In genomic region chr2:178510388-178510787, GRCh38 we compare ENCODE assay signal across 25 cellular contexts.
"Had no signal": no experiment of that assay in that cellular context is flagged by ENCODE, and none has a peak within 500 bp of the region (broad histone marks: within the 10 kb centered on the region; RNA-seq: fewer than 3 reads in every experiment).

No MANE protein-coding gene starts in this region.

- H3K36me3 ChIP-seq: ovary, thyroid gland, vagina had no signal

- DNase-seq: naive thymus-derived CD4-positive, alpha-beta T cell; natural killer cell; occipital lobe; ovary; posterior cingulate gyrus; psoas muscle; right lobe of liver; sigmoid colon; small intestine; stimulated activated CD4-positive, alpha-beta T cell treated with anti-CD3 and anti-CD28 coated beads, Interleukin-15, amount 100 ng/mL, for 24 hours; stimulated activated CD4-positive, alpha-beta T cell treated with anti-CD3 and anti-CD28 coated beads, Interleukin-2, amount 100 ng/mL, for 24 hours; stimulated activated CD4-positive, alpha-beta T cell treated with anti-CD3 and anti-CD28 coated beads, Interleukin-2, amount 100 ng/mL, for 48 hours; stimulated activated CD4-positive, alpha-beta T cell treated with anti-CD3 and anti-CD28 coated beads, Interleukin-4, amount 100 ng/mL, for 24 hours; stimulated activated naive B cell treated with anti-CD40 and anti-IgM and Interleukin-4, amounts not matched to agents 10 μg/mL and 1 μg/mL and 100 μg/mL, for 72 hours; stimulated activated naive CD4-positive, alpha-beta T cell treated with Interleukin-2 at 50 U/mL for 16 hours; stomach; thyroid gland; trophoblast cell; upper lobe of left lung had no signal

- H3K9me3 ChIP-seq: ovary, psoas muscle, right lobe of liver, sigmoid colon, stomach, thoracic aorta, thyroid gland, tibial nerve, upper lobe of left lung, vagina had no signal

- ATAC-seq: naive thymus-derived CD4-positive, alpha-beta T cell; natural killer cell; psoas muscle; right lobe of liver; stimulated activated effector memory CD8-positive, alpha-beta T cell treated with anti-CD3 and anti-CD28 coated beads, Interleukin-12 subunit alpha, Interleukin-12 subunit beta, amount 100 ng/mL, for 72 hours; stimulated activated naive B cell treated with anti-CD40 and anti-IgM and Interleukin-4, amounts not matched to agents 10 μg/mL and 1 μg/mL and 100 μg/mL, for 72 hours had no signal

- H3K4me3 ChIP-seq: neural progenitor cell, ovary, psoas muscle, right lobe of liver, sigmoid colon, stomach, thoracic aorta, thyroid gland, tibial nerve, upper lobe of left lung, vagina had no signal

- H3K4me1 ChIP-seq: parathyroid adenoma, psoas muscle, sigmoid colon, thyroid gland, tibial nerve, vagina had no signal

- H3K27me3 ChIP-seq: neural progenitor cell, ovary, right lobe of liver, sigmoid colon, stomach, thyroid gland, tibial nerve, upper lobe of left lung, vagina had no signal

- H3K27ac ChIP-seq: neural progenitor cell, ovary, parathyroid adenoma, psoas muscle, right lobe of liver, sigmoid colon, stomach, thoracic aorta, thyroid gland, tibial nerve, upper lobe of left lung, vagina had no signal
